14 cellular contexts compared by ENCODE assay signal in the genomic region with DNA sequence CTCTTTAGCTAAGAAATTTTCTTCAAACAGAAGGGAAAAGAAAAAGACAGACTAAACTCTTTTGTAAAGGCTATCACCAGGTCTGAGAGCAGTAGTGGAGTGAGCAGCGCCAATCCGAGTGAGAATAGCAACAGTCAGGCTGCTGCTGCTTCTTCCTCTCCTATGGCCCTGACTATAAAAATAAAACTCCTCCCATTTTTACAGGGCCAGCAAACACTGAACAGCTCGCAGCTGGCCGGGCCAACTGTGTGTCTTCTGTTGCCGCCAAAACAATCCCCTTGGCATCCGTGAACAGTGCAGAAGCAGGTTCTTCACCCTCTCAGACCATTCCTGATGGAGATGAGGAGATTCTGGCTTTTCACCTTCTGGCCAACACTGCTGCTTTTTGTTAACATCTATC.
"Had no signal": no experiment of that assay in that cellular context is flagged by ENCODE, and none has a peak within 500 bp of the region (broad histone marks: within the 10 kb centered on the region; RNA-seq: fewer than 3 reads in every experiment).

No MANE protein-coding gene starts in this region.

- DNase-seq: activated CD4-positive, alpha-beta T cell treated with anti-CD3 and anti-CD28 coated beads, Interleukin-2, amount 50 U/mL, for 1 hour; activated CD4-positive, CD25-positive, alpha-beta regulatory T cell; activated CD8-positive, alpha-beta memory T cell treated with anti-CD3 and anti-CD28 coated beads for 24 hours; activated naive CD8-positive, alpha-beta T cell treated with anti-CD3 and anti-CD28 coated beads for 36 hours; central memory CD4-positive, alpha-beta T cell; colonic mucosa; hypothalamus; mesendoderm; nucleus accumbens; stimulated activated CD4-positive, alpha-beta T cell treated with anti-CD3 and anti-CD28 coated beads, Interleukin-4, amount 100 ng/mL, for 24 hours; stimulated activated naive CD8-positive, alpha-beta T cell treated with anti-CD3 and anti-CD28 coated beads, Interleukin-15, Interleukin-2, amounts not matched to agents 100 U/mL and 50 U/mL, for 24 hours had no signal

- H3K4me3 ChIP-seq: colonic mucosa, right atrium auricular region, suprapubic skin had no signal

- H3K4me1 ChIP-seq: colonic mucosa, right atrium auricular region, suprapubic skin had no signal

- H3K27me3 ChIP-seq: colonic mucosa, right atrium auricular region, suprapubic skin had no signal

- ATAC-seq: esophagus mucosa; stimulated activated naive CD8-positive, alpha-beta T cell treated with anti-CD3 and anti-CD28 coated beads, Interleukin-15, Interleukin-2, amounts not matched to agents 100 U/mL and 50 U/mL, for 24 hours had no signal

- H3K36me3 ChIP-seq: colonic mucosa, right atrium auricular region, suprapubic skin had no signal

- H3K27ac ChIP-seq: colonic mucosa, right atrium auricular region, suprapubic skin had no signal

- H3K9me3 ChIP-seq: colonic mucosa, right atrium auricular region, suprapubic skin had no signal
